8 cellular contexts compared by ENCODE assay signal in the genomic region with DNA sequence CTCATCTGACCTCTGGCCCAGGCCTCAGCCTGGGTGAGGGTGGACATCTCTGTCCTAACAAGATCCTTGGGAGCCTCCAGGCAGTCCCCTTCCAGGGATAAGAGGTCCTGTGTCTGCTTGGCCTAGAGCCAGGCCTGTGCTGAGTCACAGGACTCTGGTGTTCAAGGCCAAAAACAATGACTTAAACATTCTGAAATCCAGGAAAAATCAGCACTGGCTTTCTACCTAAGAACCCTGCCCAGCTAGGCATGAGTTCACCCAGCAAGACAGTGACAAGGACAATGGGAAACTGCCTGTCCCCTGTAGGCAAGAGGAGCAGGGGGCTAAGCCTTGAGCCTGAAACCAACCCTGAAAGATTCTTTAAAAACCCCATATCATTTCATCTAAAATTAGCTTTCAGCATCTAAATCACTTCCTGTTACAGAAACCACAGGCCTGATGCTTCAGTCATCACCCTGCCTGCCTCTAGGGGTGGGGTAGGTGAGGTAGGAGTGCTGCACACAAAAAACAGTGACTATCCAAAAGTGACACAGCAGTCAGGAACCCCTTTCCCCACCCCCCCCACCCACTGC. TPM values are rescaled to one million over a fixed set of nuclear protein-coding genes. Genes with fewer than 3 reads are reported as not detected.
DNase-seq lines count a peak whose midpoint lies in the region; ATAC-seq and TF ChIP-seq lines count a peak whose summit lies in the region.

No MANE protein-coding gene starts in this region.

- H3K4me3 Mint-ChIP-seq in effector memory CD8-positive, alpha-beta T cell = peak overlapping the region; percentile 71 to 79
- peak overlapping the region; percentile 71 for H3K4me3 Mint-ChIP-seq in natural killer cell

- H3K27ac Mint-ChIP-seq in effector memory CD8-positive, alpha-beta T cell = peak overlapping the region; percentile 93 to 96
- peak overlapping the region; percentile 92 to 94 for H3K27ac Mint-ChIP-seq in natural killer cell

- no peak overlapping the region for H3K4me3 ChIP-seq in tibial artery

- H3K27me3 Mint-ChIP-seq in effector memory CD8-positive, alpha-beta T cell = no peaks in the 10 kb centered on the region
- no peaks in the 10 kb centered on the region for H3K27me3 Mint-ChIP-seq in natural killer cell (ENCODE audit: low read depth in 2 of 2)

- no peaks in the 10 kb centered on the region for H3K9me3 Mint-ChIP-seq in effector memory CD8-positive, alpha-beta T cell
- no peaks in the 10 kb centered on the region for H3K9me3 Mint-ChIP-seq in natural killer cell

- DNase-seq in GM04504 (ENCODE audit: low read depth) (peak; percentile 88), Kasumi-1 (lab: John Stamatoyannopoulos, UW) (peak; percentile 88 to 90), natural killer cell (peak; percentile 69), tibial artery (peak; percentile 90 to 94), NCI-H1105 (lab: John Stamatoyannopoulos, UW) (no peak)
- DNase-seq in activated CD4-positive, alpha-beta T cell treated with anti-CD3 and anti-CD28 coated beads, Interleukin-2, amount 50 U/mL, for 4 hours = peak; percentile 62 to 66
- peak; percentile 63 to 65 (median 64) for DNase-seq in effector memory CD8-positive, alpha-beta T cell

- no peaks in the 10 kb centered on the region for H3K27me3 ChIP-seq in tibial artery

- peak; percentile 73 for ATAC-seq in GM21825 (IDR thresholded peaks at IDR 0.05; ENCODE audit: unreplicated experiment)
- ATAC-seq in effector memory CD8-positive, alpha-beta T cell (replicated peaks) = peak; percentile 70
- ATAC-seq in natural killer cell = peak; percentile 65 to 88 (median 75)

- intact Hi-C loops in natural killer cell (cut with micrococcal nuclease) = loop anchor here (1.0 to 10.0 kb wide), 4 partner anchors 31 to 819 kb away; partner anchors contain the start of gene IL3
- intact Hi-C loops in tibial artery (cut with DNase I; ENCODE audit: low total_unique reads) = no loop called here

- H3K9me3 ChIP-seq in tibial artery = no peaks in the 10 kb centered on the region

- no peaks in the 10 kb centered on the region for H3K36me3 ChIP-seq in tibial artery

- H3K27ac ChIP-seq in tibial artery = peak overlapping the region; percentile 56 to 71

- H3K36me3 Mint-ChIP-seq in effector memory CD8-positive, alpha-beta T cell (ENCODE audit: insufficient read depth) = peaks cover 7% of the 10 kb centered on the region
- no peaks in the 10 kb centered on the region for H3K36me3 Mint-ChIP-seq in natural killer cell

- TF ChIP-seq CTCF in natural killer cell (IDR thresholded peaks at IDR 0.05) (no peak), tibial artery (IDR thresholded peaks at IDR 0.05) (no peak)

- peaks cover 0 to 34% (median 19%) of the 10 kb centered on the region in 4 donors for H3K4me1 ChIP-seq in tibial artery

- H3K4me1 Mint-ChIP-seq in effector memory CD8-positive, alpha-beta T cell (ENCODE audit: low read depth in 2 of 2) = peaks cover 62 to 68% of the 10 kb centered on the region in 2 donors
- peaks cover 71 to 74% of the 10 kb centered on the region in 2 donors for H3K4me1 Mint-ChIP-seq in natural killer cell

RNA-seq across cellular contexts. Expression of gene CSF2, which starts 29.9 kb away (rescaled TPM):
- 1 to 10 TPM in 1 of 3 donors, under 1 TPM in 2; 0.65 to 1.2 (median 0.82) TPM for total RNA-seq in natural killer cell

RNA-seq across cellular contexts. Expression of gene IL3, which starts 43.0 kb away (rescaled TPM):
- not detected for total RNA-seq in natural killer cell
